10 cellular contexts compared by ENCODE assay signal in the genomic region with DNA sequence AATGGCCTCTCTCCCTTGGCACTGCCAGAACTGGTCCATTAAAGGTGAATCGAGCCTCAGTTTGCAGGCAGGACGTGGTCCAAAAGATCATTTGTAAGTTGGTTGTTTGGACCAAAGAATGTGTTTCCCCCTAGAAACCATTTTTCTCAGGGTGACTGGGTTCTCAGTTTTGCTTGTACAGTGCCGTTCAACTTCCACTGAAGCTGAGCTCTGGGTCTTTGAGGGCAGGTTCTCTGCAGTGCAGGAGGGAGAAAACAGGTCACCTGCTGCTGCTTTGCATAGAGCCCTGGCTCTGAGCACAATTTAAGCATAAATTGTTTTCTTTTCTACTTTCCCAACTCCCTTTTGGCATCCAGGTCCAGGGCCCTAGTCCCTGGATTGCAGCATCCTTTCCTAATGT. TPM values are rescaled to one million over a fixed set of nuclear protein-coding genes. Genes with fewer than 3 reads are reported as not detected.
DNase-seq lines count a peak whose midpoint lies in the region; ATAC-seq, FAIRE-seq and TF ChIP-seq lines count a peak whose summit lies in the region.
"Had no signal": no experiment of that assay in that cellular context is flagged by ENCODE, and none has a peak within 500 bp of the region (broad histone marks: within the 10 kb centered on the region; RNA-seq: fewer than 3 reads in every experiment).

No MANE protein-coding gene starts in this region.

- POLR2A ChIA-PET in activated CD4-positive, alpha-beta T cell treated with anti-CD3 and anti-CD28 coated beads for 36 hours (lab: Charles Lee) = interaction anchor here (0.7 kb wide), 1 partner anchor 838 kb away, joined by 3 read pairs; no protein-coding TSS in a partner anchor
- POLR2A ChIA-PET in GM12878 (lab: Charles Lee) = interaction anchor here (3.0 to 5.5 kb wide), 4 partner anchors 9 to 220 kb away, joined by 16 to 66 read pairs (median 32); partner anchors contain the start of genes AMZ2 and WIPI1
- POLR2A ChIA-PET in WTC11 (lab: Charles Lee) = no interaction called here

- RAD21 ChIA-PET in GM12878 (lab: Charles Lee; ENCODE audit: unreplicated experiment) = interaction anchor here (1.1 to 4.0 kb wide), 5 partner anchors 9 to 222 kb away, joined by 3 to 46 read pairs (median 13); partner anchors contain the start of gene AMZ2

- no peak for TF ChIP-seq EP300 in GM12878 (IDR thresholded peaks at IDR 0.05; ENCODE audit: borderline replicate concordance in 1 of 2, control insufficient read depth in 1 of 2, low read depth in 2 of 2, low read length in 2 of 2)

- CTCF ChIA-PET in activated CD4-positive, alpha-beta T cell treated with anti-CD3 and anti-CD28 coated beads for 36 hours (lab: Charles Lee) = interaction anchor here (0.7 kb wide), 1 partner anchor 198 kb away, joined by 3 read pairs; no protein-coding TSS in a partner anchor
- CTCF ChIA-PET in GM12878 (lab: Yijun Ruan, JAX) (interaction anchor here (1.4 to 5.1 kb wide), 2 partner anchors 9 to 33 kb away, joined by 5 to 32 read pairs; partner anchors contain the start of gene AMZ2), WTC11 (lab: Charles Lee) (no interaction called here)

- H3K27me3 ChIP-seq in GM12878 (replicated peaks in 1 of 2; ENCODE audit: control insufficient read depth in 2 of 2, insufficient read depth in 2 of 2, low read length in 1 of 2) (no peaks in the 10 kb centered on the region), hepatocyte (no peaks in the 10 kb centered on the region)

- H3K4me3 Mint-ChIP-seq in activated CD4-positive, alpha-beta T cell treated with anti-CD3 and anti-CD28 coated beads for 36 hours = peak overlapping the region; percentile 78
- H3K4me3 Mint-ChIP-seq in stimulated activated effector memory CD8-positive, alpha-beta T cell treated with anti-CD3 and anti-CD28 coated beads, Interleukin-12 subunit alpha, Interleukin-12 subunit beta, amount 100 ng/mL, for 72 hours = peak overlapping the region; percentile 73
- no peak overlapping the region for H3K4me3 Mint-ChIP-seq in WTC11

- no TSS peak for BruUV-seq in GM12878 (replicated peaks; lab: Mats Ljungman, UMichigan)

- peaks cover 57% of the 10 kb centered on the region for H3K4me1 Mint-ChIP-seq in activated CD4-positive, alpha-beta T cell treated with anti-CD3 and anti-CD28 coated beads for 36 hours
- H3K4me1 Mint-ChIP-seq in stimulated activated effector memory CD8-positive, alpha-beta T cell treated with anti-CD3 and anti-CD28 coated beads, Interleukin-12 subunit alpha, Interleukin-12 subunit beta, amount 100 ng/mL, for 72 hours = peaks cover 57% of the 10 kb centered on the region
- H3K4me1 Mint-ChIP-seq in WTC11 = 0 out of 2 replicates have a peak, but pooled peaks cover 6% of the 10 kb centered on the region

- no peaks in the 10 kb centered on the region for H3K9me3 Mint-ChIP-seq in activated CD4-positive, alpha-beta T cell treated with anti-CD3 and anti-CD28 coated beads for 36 hours (ENCODE audit: low read depth)
- no peaks in the 10 kb centered on the region for H3K9me3 Mint-ChIP-seq in stimulated activated effector memory CD8-positive, alpha-beta T cell treated with anti-CD3 and anti-CD28 coated beads, Interleukin-12 subunit alpha, Interleukin-12 subunit beta, amount 100 ng/mL, for 72 hours
- no peaks in the 10 kb centered on the region for H3K9me3 Mint-ChIP-seq in WTC11

- no peaks in the 10 kb centered on the region for H3K27me3 Mint-ChIP-seq in activated CD4-positive, alpha-beta T cell treated with anti-CD3 and anti-CD28 coated beads for 36 hours
- no peaks in the 10 kb centered on the region for H3K27me3 Mint-ChIP-seq in WTC11 (ENCODE audit: low read depth)

- TF ChIP-seq RAD21 in GM12878 (IDR thresholded peaks at IDR 0.05; ENCODE audit: insufficient read depth, low read depth, low read length) = no peak

- peak; percentile 61 for ATAC-seq in activated CD4-positive, alpha-beta T cell treated with anti-CD3 and anti-CD28 coated beads for 36 hours
- ATAC-seq in HG03095 (IDR thresholded peaks at IDR 0.05; ENCODE audit: unreplicated experiment) = peak; percentile 26
- peak; percentile 54 for ATAC-seq in GM12878
- ATAC-seq in stimulated activated effector memory CD8-positive, alpha-beta T cell treated with anti-CD3 and anti-CD28 coated beads, Interleukin-12 subunit alpha, Interleukin-12 subunit beta, amount 100 ng/mL, for 72 hours = peak; percentile 64
- no peak for ATAC-seq in WTC11
- ATAC-seq in left lobe of liver = no peak

- in situ Hi-C loops in GM12878 (cut with MboI) = no loop called here

- H2AFZ ChIP-seq in GM12878 (ENCODE audit: control insufficient read depth, low read depth, low read length) (peak overlapping the region; percentile 76), hepatocyte (no peak overlapping the region)

- peak; percentile 84 for FAIRE-seq in GM12878 (lab: Jason Lieb, UNC)
- FAIRE-seq: astrocyte, G401.6 had no signal

- no peaks in the 10 kb centered on the region for H3K36me3 Mint-ChIP-seq in activated CD4-positive, alpha-beta T cell treated with anti-CD3 and anti-CD28 coated beads for 36 hours (ENCODE audit: low read depth)
- H3K36me3 Mint-ChIP-seq in stimulated activated effector memory CD8-positive, alpha-beta T cell treated with anti-CD3 and anti-CD28 coated beads, Interleukin-12 subunit alpha, Interleukin-12 subunit beta, amount 100 ng/mL, for 72 hours = peaks cover 14% of the 10 kb centered on the region
- no peaks in the 10 kb centered on the region for H3K36me3 Mint-ChIP-seq in WTC11

- intact Hi-C loops in activated CD4-positive, alpha-beta T cell treated with anti-CD3 and anti-CD28 coated beads for 36 hours (cut with DNase I, micrococcal nuclease) = loop anchor here (1.0 to 2.0 kb wide), 3 partner anchors 8 to 34 kb away; no protein-coding TSS in a partner anchor
- intact Hi-C loops in GM12878 (cut with micrococcal nuclease; ENCODE audit: unreplicated experiment) = loop anchor here (1.0 kb wide), 1 partner anchor 8 kb away; no protein-coding TSS in a partner anchor

- no peaks in the 10 kb centered on the region for H3K9me2 ChIP-seq in hepatocyte (replicated peaks; ENCODE audit: insufficient read depth)

- peak; percentile 65 for DNase-seq in activated CD4-positive, alpha-beta T cell treated with anti-CD3 and anti-CD28 coated beads for 36 hours
- DNase-seq in activated CD4-positive, alpha-beta T cell treated with anti-CD3 and anti-CD28 coated beads for 1 hour = no peak
- DNase-seq in GM12878 (ENCODE audit: low read depth, low spot score) (no peak), WTC11 (ENCODE audit: low spot score) (no peak), hepatocyte (ENCODE audit: low spot score) (no peak), left lobe of liver (ENCODE audit: low spot score) (no peak)
- peak in 1 of 2 donors; percentile 65 for DNase-seq in stimulated activated effector memory CD8-positive, alpha-beta T cell treated with anti-CD3 and anti-CD28 coated beads, Interleukin-12 subunit alpha, Interleukin-12 subunit beta, amount 100 ng/mL, for 72 hours (ENCODE audit: low spot score in 2 of 2)

- H3K4me3 ChIP-seq in GM12878 (peak overlapping the region; percentile 61), hepatocyte (no peak overlapping the region)

- H3K36me3 ChIP-seq in GM12878 (ENCODE audit: control insufficient read depth in 2 of 2, insufficient read depth in 2 of 2, low read length in 1 of 2) (no peaks in the 10 kb centered on the region), hepatocyte (replicated peaks; ENCODE audit: insufficient read depth, low read depth) (no peaks in the 10 kb centered on the region)

- H3K9ac ChIP-seq in GM12878 (ENCODE audit: control insufficient read depth, insufficient read depth, low read length) = peak overlapping the region; percentile 86

- H3K4me1 ChIP-seq in GM12878 (ENCODE audit: control insufficient read depth, insufficient read depth, low read length) (peaks cover 41% of the 10 kb centered on the region), hepatocyte (ENCODE audit: insufficient read depth) (no peaks in the 10 kb centered on the region)

- peak overlapping the region; percentile 96 for H3K27ac ChIP-seq in GM12878 (ENCODE audit: control insufficient read depth, insufficient read depth)
- no peak overlapping the region for H3K27ac ChIP-seq in hepatocyte

- H3K9me3 ChIP-seq in GM12878 (replicated peaks; ENCODE audit: control insufficient read depth, insufficient read depth, low read length) = no peaks in the 10 kb centered on the region
- no peaks in the 10 kb centered on the region for H3K9me3 ChIP-seq in hepatocyte (ENCODE audit: low read depth)

- TF ChIP-seq POLR2A in GM12878 (IDR thresholded peaks at IDR 0.05; ENCODE audit: low read depth, low read length) = peak; percentile 21; the same call in 1 of the 2 replicates

- H3K27ac Mint-ChIP-seq in activated CD4-positive, alpha-beta T cell treated with anti-CD3 and anti-CD28 coated beads for 36 hours = peak overlapping the region; percentile 98
- H3K27ac Mint-ChIP-seq in stimulated activated effector memory CD8-positive, alpha-beta T cell treated with anti-CD3 and anti-CD28 coated beads, Interleukin-12 subunit alpha, Interleukin-12 subunit beta, amount 100 ng/mL, for 72 hours = peak overlapping the region; percentile 96
- H3K27ac Mint-ChIP-seq in WTC11 = no peak overlapping the region

- TF ChIP-seq CTCF in GM12878 (IDR thresholded peaks at IDR 0.05 in 2 of 3, conservative IDR thresholded peaks at IDR 0.05 in 1 of 3; ENCODE audit: control insufficient read depth in 2 of 3, extremely low read depth in 1 of 3, insufficient read depth in 1 of 3, low read depth in 3 of 3, low read length in 3 of 3) (no peak), WTC11 (IDR thresholded peaks at IDR 0.05) (no peak), hepatocyte (IDR thresholded peaks at IDR 0.05; ENCODE audit: poor library complexity) (no peak)

- WGBS in GM12878 (ENCODE audit: insufficient coverage, insufficient replicate concordance, low lambda C conversion rate, missing lambda C conversion rate) = 0% methylated on average over 3 of the region's 3 CpGs
- 89% methylated on average over 3 of the region's 3 CpGs for WGBS in hepatocyte (ENCODE audit: low lambda C conversion rate, missing lambda C conversion rate)

- H4K20me1 ChIP-seq in GM12878 (ENCODE audit: control insufficient read depth, insufficient read depth) (no peaks in the 10 kb centered on the region), hepatocyte (ENCODE audit: insufficient read depth, poor library complexity, severe bottlenecking) (no peaks in the 10 kb centered on the region)

- SMC1A ChIA-PET in GM12878 (lab: Charles Lee; ENCODE audit: uncharacterized antibody, unreplicated experiment) = interaction anchor here (1.3 to 4.2 kb wide), 5 partner anchors 9 to 221 kb away, joined by 3 to 59 read pairs (median 15); partner anchors contain the start of gene AMZ2

- H3K4me2 ChIP-seq in GM12878 (ENCODE audit: control insufficient read depth, insufficient read depth) (peak overlapping the region; percentile 94), hepatocyte (no peak overlapping the region)

- H3K79me2 ChIP-seq in GM12878 (ENCODE audit: control insufficient read depth, insufficient read depth, low read length) (no peaks in the 10 kb centered on the region), hepatocyte (no peaks in the 10 kb centered on the region)

RNA-seq across cellular contexts. Expression of gene AMZ2, which starts 8.9 kb away (rescaled TPM):
- total RNA-seq in activated CD4-positive, alpha-beta T cell treated with anti-CD3 and anti-CD28 coated beads for 36 hours = 100 to 1,000 TPM; 119 to 150 TPM
- total RNA-seq in GM12878 (2013; cell fraction: nucleolus; rRNA removed) = 37.2 and 37.7 TPM in 2 replicates
- total RNA-seq in GM12878 (2014; rRNA removed) = 85.7 and 95.9 TPM in 2 replicates
- 101 and 104 TPM in 2 replicates for total RNA-seq in GM12878 (2014; rRNA removed; fragmentation: Illumina TruSeq; extraction: Trizol)
- total RNA-seq in GM12878 (2021) = 80.4 and 87.7 TPM in 2 replicates
- polyA plus RNA-seq in GM12878 (2011; ENCODE audit: low read depth) = 62.4 TPM
- polyA plus RNA-seq in GM12878 (2011; rRNA removed) = 125 and 185 TPM in 2 replicates
- 70.6 and 83.1 TPM in 2 replicates for polyA plus RNA-seq in GM12878 (2011; cell fraction: cytosol; rRNA removed)
- polyA plus RNA-seq in GM12878 (2011; cell fraction: nucleus; rRNA removed) = 64.0 and 81.7 TPM in 2 replicates
- 65.3 and 84.1 TPM in 2 replicates for polyA plus RNA-seq in GM12878 (2012)
- polyA plus RNA-seq in GM12878 (2014; fragmentation: Illumina TruSeq; extraction: Trizol) = 169 and 200 TPM in 2 replicates
- polyA plus RNA-seq in GM12878 (2014; fragmentation: Nextera tagmentation; extraction: Ambion mirVana) = 100 to 1,000 TPM; 127 to 135 TPM
- 67.4 and 79.1 TPM in 2 replicates for polyA plus RNA-seq in GM12878 (2014; rRNA removed)
- polyA plus RNA-seq in GM12878 (2016; fragmentation: Nextera tagmentation; extraction: Ambion mirVana) = 100 to 1,000 TPM; 182 to 189 TPM
- 40.2 and 51.5 TPM in 2 replicates for polyA minus RNA-seq in GM12878 (2011; rRNA and poly(A)+ RNA removed)
- 12.5 and 15.9 TPM in 2 replicates for polyA minus RNA-seq in GM12878 (2011; cell fraction: cytosol; rRNA and poly(A)+ RNA removed)
- polyA minus RNA-seq in GM12878 (2011; cell fraction: nucleus; rRNA and poly(A)+ RNA removed) = 20.1 and 27.3 TPM in 2 replicates
- total RNA-seq in WTC11 (2021) = 54.6 to 79.0 TPM (median 73.6 TPM) in 3 replicates
- 58.8 and 64.7 TPM in 2 replicates for total RNA-seq in hepatocyte
- 51.6 and 53.1 TPM in 2 replicates for polyA plus RNA-seq in hepatocyte
- 21.1 TPM for total RNA-seq in left lobe of liver

RNA-seq across cellular contexts. Expression of gene SLC16A6, which starts 52.0 kb away (rescaled TPM):
- total RNA-seq in activated CD4-positive, alpha-beta T cell treated with anti-CD3 and anti-CD28 coated beads for 36 hours = 1 to 10 TPM; 2.9 to 3.2 TPM
- 2.8 and 3.9 TPM in 2 replicates for total RNA-seq in GM12878 (2013; cell fraction: nucleolus; rRNA removed)
- total RNA-seq in GM12878 (2014; rRNA removed) (7.5 TPM in 2 replicates), GM12878 (2014; rRNA removed; fragmentation: Illumina TruSeq; extraction: Trizol) (7.7 and 8.0 TPM in 2 replicates), GM12878 (2021) (7.6 and 8.1 TPM in 2 replicates), WTC11 (2021) (0.14 to 0.22 TPM (median 0.16 TPM) in 3 replicates), hepatocyte (0.44 TPM in 1 of 2 replicates, not detected in the other), left lobe of liver (0.40 TPM)
- polyA plus RNA-seq in GM12878 (2011; ENCODE audit: low read depth) = 3.0 TPM
- polyA plus RNA-seq in GM12878 (2011; rRNA removed) (5.5 and 6.8 TPM in 2 replicates), GM12878 (2014; fragmentation: Illumina TruSeq; extraction: Trizol) (8.8 and 8.9 TPM in 2 replicates), GM12878 (2014; fragmentation: Nextera tagmentation; extraction: Ambion mirVana) (1 to 10 TPM; 2.4 to 2.9 TPM), GM12878 (2014; rRNA removed) (5.8 and 6.6 TPM in 2 replicates), GM12878 (2016; fragmentation: Nextera tagmentation; extraction: Ambion mirVana) (1 to 10 TPM; 4.1 to 5.3 TPM), hepatocyte (0.06 and 0.17 TPM in 2 replicates)
- polyA plus RNA-seq in GM12878 (2011; cell fraction: cytosol; rRNA removed) = 4.1 and 4.7 TPM in 2 replicates
- 3.5 and 4.5 TPM in 2 replicates for polyA plus RNA-seq in GM12878 (2011; cell fraction: nucleus; rRNA removed)
- polyA plus RNA-seq in GM12878 (2012) = 3.0 and 4.4 TPM in 2 replicates
- polyA minus RNA-seq in GM12878 (2011; rRNA and poly(A)+ RNA removed) = 10.6 and 12.1 TPM in 2 replicates
- 3.9 and 5.3 TPM in 2 replicates for polyA minus RNA-seq in GM12878 (2011; cell fraction: cytosol; rRNA and poly(A)+ RNA removed)
- 1.7 and 3.3 TPM in 2 replicates for polyA minus RNA-seq in GM12878 (2011; cell fraction: nucleus; rRNA and poly(A)+ RNA removed)

RNA-seq across cellular contexts. Expression of gene ARSG, which starts 52.4 kb away (rescaled TPM):
- 10 to 100 TPM in 1 of 2 experiments, 1 to 10 TPM in 1; 7.8 to 10.9 TPM for total RNA-seq in activated CD4-positive, alpha-beta T cell treated with anti-CD3 and anti-CD28 coated beads for 36 hours
- 68.9 and 84.0 TPM in 2 replicates for total RNA-seq in GM12878 (2013; cell fraction: nucleolus; rRNA removed)
- total RNA-seq in GM12878 (2014; rRNA removed) (6.6 and 10.4 TPM in 2 replicates), GM12878 (2014; rRNA removed; fragmentation: Illumina TruSeq; extraction: Trizol) (9.2 and 9.8 TPM in 2 replicates), GM12878 (2021) (7.7 and 9.0 TPM in 2 replicates), WTC11 (2021) (6.9 to 7.9 TPM (median 7.5 TPM) in 3 replicates), hepatocyte (1.3 and 3.5 TPM in 2 replicates), left lobe of liver (3.4 TPM)
- 7.1 TPM for polyA plus RNA-seq in GM12878 (2011; ENCODE audit: low read depth)
- polyA plus RNA-seq in GM12878 (2011; rRNA removed) (7.5 and 9.3 TPM in 2 replicates), GM12878 (2014; fragmentation: Illumina TruSeq; extraction: Trizol) (13.5 and 16.6 TPM in 2 replicates), GM12878 (2014; fragmentation: Nextera tagmentation; extraction: Ambion mirVana) (1 to 10 TPM; 2.9 to 3.2 TPM), GM12878 (2014; rRNA removed) (6.8 and 7.4 TPM in 2 replicates), GM12878 (2016; fragmentation: Nextera tagmentation; extraction: Ambion mirVana) (1 to 10 TPM; 8.3 to 9.2 TPM), hepatocyte (1.2 and 1.4 TPM in 2 replicates)
- polyA plus RNA-seq in GM12878 (2011; cell fraction: cytosol; rRNA removed) = 5.9 and 6.5 TPM in 2 replicates
- 13.2 and 15.0 TPM in 2 replicates for polyA plus RNA-seq in GM12878 (2011; cell fraction: nucleus; rRNA removed)
- polyA plus RNA-seq in GM12878 (2012) = 5.2 and 5.9 TPM in 2 replicates
- 12.7 and 14.7 TPM in 2 replicates for polyA minus RNA-seq in GM12878 (2011; rRNA and poly(A)+ RNA removed)
- 2.7 and 4.0 TPM in 2 replicates for polyA minus RNA-seq in GM12878 (2011; cell fraction: cytosol; rRNA and poly(A)+ RNA removed)
- polyA minus RNA-seq in GM12878 (2011; cell fraction: nucleus; rRNA and poly(A)+ RNA removed) = 9.7 and 11.2 TPM in 2 replicates

Comparison
In these comparisons a context has a peak if more than half of its experiments do, and no peak if none do; other contexts are left out.
1. ATAC-seq: peak in activated CD4-positive, alpha-beta T cell treated with anti-CD3 and anti-CD28 coated beads for 36 hours (single experiment), HG03095 (single experiment), GM12878 (single experiment) and stimulated activated effector memory CD8-positive, alpha-beta T cell treated with anti-CD3 and anti-CD28 coated beads, Interleukin-12 subunit alpha, Interleukin-12 subunit beta, amount 100 ng/mL, for 72 hours (single experiment); none in WTC11 (single experiment) and left lobe of liver (single experiment).